ENCODE assay signal across 2 cellular contexts in the genomic region with DNA sequence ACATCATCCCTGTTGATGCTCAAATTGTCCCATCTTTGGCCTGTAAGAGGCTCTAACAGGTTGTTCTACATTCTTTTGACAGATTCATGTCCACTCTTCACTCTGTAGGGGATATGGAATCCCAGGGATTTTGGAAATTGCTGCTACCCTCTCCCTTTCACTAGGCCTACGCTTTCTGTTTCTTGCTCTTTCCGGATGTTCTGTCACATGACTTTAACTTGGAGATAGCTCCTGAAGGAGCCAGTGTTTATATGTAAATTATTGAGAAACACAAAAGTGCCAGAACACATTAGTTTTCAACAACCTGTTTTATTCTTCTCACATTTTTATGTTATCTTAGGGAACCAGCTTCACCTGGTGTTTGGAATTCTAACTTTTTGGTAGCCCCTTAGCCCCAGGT.
TF ChIP-seq lines count a peak whose summit lies in the region.

No MANE protein-coding gene starts in this region.

TF ChIP-seq in HEK293, 187 proteins besides CTCF, POLR2A, EP300 and RAD21 (continued from another document):
- TF ChIP-seq, protein P1, sequence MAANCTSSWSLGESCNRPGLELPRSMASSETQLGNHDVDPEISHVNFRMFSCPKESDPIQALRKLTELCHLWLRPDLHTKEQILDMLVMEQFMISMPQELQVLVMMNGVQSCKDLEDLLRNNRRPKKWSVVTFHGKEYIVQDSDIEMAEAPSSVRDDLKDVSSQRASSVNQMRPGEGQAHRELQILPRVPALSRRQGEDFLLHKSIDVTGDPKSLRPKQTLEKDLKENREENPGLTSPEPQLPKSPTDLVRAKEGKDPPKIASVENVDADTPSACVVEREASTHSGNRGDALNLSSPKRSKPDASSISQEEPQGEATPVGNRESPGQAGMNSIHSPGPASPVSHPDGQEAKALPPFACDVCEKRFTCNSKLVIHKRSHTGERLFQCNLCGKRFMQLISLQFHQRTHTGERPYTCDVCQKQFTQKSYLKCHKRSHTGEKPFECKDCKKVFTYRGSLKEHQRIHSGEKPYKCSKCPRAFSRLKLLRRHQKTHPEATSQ (tag by site-specific recombination; IDR thresholded peaks at IDR 0.05), result no peak
- TF ChIP-seq ZNF776 (tag by site-specific recombination; IDR thresholded peaks at IDR 0.05; ENCODE audit: borderline replicate concordance), result no peak
- TF ChIP-seq SCRT2 (tag by site-specific recombination; IDR thresholded peaks at IDR 0.05), result peak; percentile 72; the same call in 1 of the 2 replicates

TF ChIP-seq in WTC11, 78 proteins besides CTCF, POLR2A, EP300 and RAD21:
- TF ChIP-seq, protein P2, sequence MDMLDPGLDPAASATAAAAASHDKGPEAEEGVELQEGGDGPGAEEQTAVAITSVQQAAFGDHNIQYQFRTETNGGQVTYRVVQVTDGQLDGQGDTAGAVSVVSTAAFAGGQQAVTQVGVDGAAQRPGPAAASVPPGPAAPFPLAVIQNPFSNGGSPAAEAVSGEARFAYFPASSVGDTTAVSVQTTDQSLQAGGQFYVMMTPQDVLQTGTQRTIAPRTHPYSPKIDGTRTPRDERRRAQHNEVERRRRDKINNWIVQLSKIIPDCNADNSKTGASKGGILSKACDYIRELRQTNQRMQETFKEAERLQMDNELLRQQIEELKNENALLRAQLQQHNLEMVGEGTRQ (CRISPR knock-in tag; IDR thresholded peaks at IDR 0.05), result peak; percentile 77
- no peak for TF ChIP-seq ZNF317 (CRISPR knock-in tag; IDR thresholded peaks at IDR 0.05; ENCODE audit: borderline replicate concordance, low read depth)
- no peak for TF ChIP-seq JAZF1 (CRISPR knock-in tag; IDR thresholded peaks at IDR 0.05)
